Comparison of ENCODE assay signal across 8 cellular contexts in genomic region chr17:46979023-46979870, GRCh38. TPM values are rescaled to one million over a fixed set of nuclear protein-coding genes. Genes with fewer than 3 reads are reported as not detected.
DNase-seq lines count a peak whose midpoint lies in the region; ATAC-seq and TF ChIP-seq lines count a peak whose summit lies in the region.

Gene RPRML (minus strand): TSS chr17:46979253. CDS start chr17:46979007, 246 bp downstream.

- TF ChIP-seq RAD21 in neural cell (conservative IDR thresholded peaks at IDR 0.05): no peak

- H3K27ac ChIP-seq in DOHH2 (ENCODE audit: low read depth, low read length) (no peak within 1 kb of the TSS), fibroblast of lung (ENCODE audit: insufficient read depth, low read length) (no peak within 1 kb of the TSS), neural cell (ENCODE audit: low read length) (no peak within 1 kb of the TSS), upper lobe of right lung (no peak within 1 kb of the TSS)

- TF ChIP-seq CTCF in DOHH2 (IDR thresholded peaks at IDR 0.05; ENCODE audit: low read depth, low read length, poor library complexity, severe bottlenecking) (no peak), fibroblast of lung (conservative IDR thresholded peaks at IDR 0.05 in 1 of 2, IDR thresholded peaks at IDR 0.05 in 1 of 2; ENCODE audit: low read depth in 1 of 2, low read length in 2 of 2) (no peak), neural cell (IDR thresholded peaks at IDR 0.05; ENCODE audit: poor library complexity, severe bottlenecking) (no peak), upper lobe of right lung (IDR thresholded peaks at IDR 0.05) (no peak)

- H3K79me2 ChIP-seq in DOHH2 (ENCODE audit: control insufficient read depth, low read length) (no peaks in the 10 kb centered on the region), fibroblast of lung (ENCODE audit: control insufficient read depth, insufficient read depth, low read length) (no peaks in the 10 kb centered on the region), neural cell (replicated peaks; ENCODE audit: insufficient read depth, low read length) (no peaks in the 10 kb centered on the region)

- H3K9ac ChIP-seq in fibroblast of lung (ENCODE audit: insufficient read depth, low read length): no peak within 1 kb of the TSS
- peak within 1 kb of the TSS; percentile 51 for H3K9ac ChIP-seq in neural cell (ENCODE audit: low read length)

- intact Hi-C loops in upper lobe of right lung (cut with DNase I): no loop called here

- H3K4me2 ChIP-seq in DOHH2 (ENCODE audit: low read length) (peak within 1 kb of the TSS; percentile 65), fibroblast of lung (ENCODE audit: extremely low read depth, insufficient read depth, low read length) (peak within 1 kb of the TSS; percentile 59), neural cell (ENCODE audit: low read length) (peak within 1 kb of the TSS; percentile 41)

- no peak for TF ChIP-seq EP300 in neural cell (conservative IDR thresholded peaks at IDR 0.05; ENCODE audit: poor library complexity, severe bottlenecking)

- H3K27ac Mint-ChIP-seq in activated CD4-positive, alpha-beta memory T cell treated with anti-CD3 and anti-CD28 coated beads, Interleukin-2, amount 10 ng/mL, durations not matched to agents 7 days and 5 days: no peak within 1 kb of the TSS

- no peaks in the 10 kb centered on the region for H3K9me3 Mint-ChIP-seq in activated CD4-positive, alpha-beta memory T cell treated with anti-CD3 and anti-CD28 coated beads, Interleukin-2, amount 10 ng/mL, durations not matched to agents 7 days and 5 days

- peaks cover 38% of the 10 kb centered on the region for H3K4me1 ChIP-seq in DOHH2 (ENCODE audit: control insufficient read depth, low read length)
- H3K4me1 ChIP-seq in fibroblast of lung (ENCODE audit: control insufficient read depth, extremely low read depth, insufficient read depth, low read length): no peaks in the 10 kb centered on the region
- peaks cover 19% of the 10 kb centered on the region for H3K4me1 ChIP-seq in upper lobe of right lung

- DNase-seq in NCI-H1694 treated with DMSO at 0.1 percent for 48 hours (lab: John Stamatoyannopoulos, UW) (peak; percentile 75), fibroblast of lung (ENCODE audit: low read depth in 2 of 2) (peak in 1 of 2 donors; percentile 27), upper lobe of right lung (no peak), activated gamma-delta T cell (lab: John Stamatoyannopoulos, UW) (no peak)
- peak; percentile 30 for DNase-seq in activated CD4-positive, alpha-beta memory T cell treated with anti-CD3 and anti-CD28 coated beads, Interleukin-2, amount 10 ng/mL, durations not matched to agents 7 days and 5 days

- CTCF ChIA-PET in activated CD4-positive, alpha-beta memory T cell treated with anti-CD3 and anti-CD28 coated beads, Interleukin-2, amount 10 ng/mL, durations not matched to agents 7 days and 5 days (lab: Charles Lee): no interaction called here

- H3K4me3 Mint-ChIP-seq in activated CD4-positive, alpha-beta memory T cell treated with anti-CD3 and anti-CD28 coated beads, Interleukin-2, amount 10 ng/mL, durations not matched to agents 7 days and 5 days: peak within 1 kb of the TSS; percentile 60

- no peaks in the 10 kb centered on the region for H3K9me3 ChIP-seq in DOHH2 (ENCODE audit: control insufficient read depth, insufficient read depth, low read length)
- no peaks in the 10 kb centered on the region for H3K9me3 ChIP-seq in fibroblast of lung (ENCODE audit: control insufficient read depth, insufficient read depth, low read depth, low read length)
- no peaks in the 10 kb centered on the region for H3K9me3 ChIP-seq in neural cell (ENCODE audit: low read length)
- H3K9me3 ChIP-seq in upper lobe of right lung: no peaks in the 10 kb centered on the region

- ATAC-seq in upper lobe of right lung (peak; percentile 73), GM21619 (IDR thresholded peaks at IDR 0.05; ENCODE audit: unreplicated experiment) (no peak)

- H2AFZ ChIP-seq in fibroblast of lung (ENCODE audit: low read length) (no peak within 1 kb of the TSS), neural cell (ENCODE audit: low read depth, low read length) (no peak within 1 kb of the TSS)

- POLR2A ChIA-PET in activated CD4-positive, alpha-beta memory T cell treated with anti-CD3 and anti-CD28 coated beads, Interleukin-2, amount 10 ng/mL, durations not matched to agents 7 days and 5 days (lab: Charles Lee): no interaction called here

- H3K36me3 Mint-ChIP-seq in activated CD4-positive, alpha-beta memory T cell treated with anti-CD3 and anti-CD28 coated beads, Interleukin-2, amount 10 ng/mL, durations not matched to agents 7 days and 5 days (ENCODE audit: low read depth): no peaks in the 10 kb centered on the region

- no peaks in the 10 kb centered on the region for H3F3A ChIP-seq in DOHH2 (ENCODE audit: control insufficient read depth, insufficient read depth)
- no peaks in the 10 kb centered on the region for H3F3A ChIP-seq in neural cell (ENCODE audit: insufficient read depth, low read length, poor library complexity, severe bottlenecking)

- H4K20me1 ChIP-seq in DOHH2 (ENCODE audit: control insufficient read depth, insufficient read depth, low read depth, low read length): no peaks in the 10 kb centered on the region
- no peaks in the 10 kb centered on the region for H4K20me1 ChIP-seq in fibroblast of lung (ENCODE audit: control insufficient read depth, extremely low read depth, insufficient read depth, low read length)
- H4K20me1 ChIP-seq in neural cell (ENCODE audit: insufficient read depth): no peaks in the 10 kb centered on the region

- no peaks in the 10 kb centered on the region for H3K9me2 ChIP-seq in DOHH2 (replicated peaks; ENCODE audit: control insufficient read depth, low read length)
- no peaks in the 10 kb centered on the region for H3K9me2 ChIP-seq in neural cell (ENCODE audit: insufficient read depth, low read length)

- H3K4me3 ChIP-seq in DOHH2 (ENCODE audit: low read length) (peak within 1 kb of the TSS; percentile 59), fibroblast of lung (replicated peaks in 1 of 4; ENCODE audit: control extremely low read depth in 1 of 4, insufficient read depth in 1 of 4, low read depth in 3 of 4, low read length in 4 of 4) (peak within 1 kb of the TSS; percentile 2 to 51 (median 26)), neural cell (ENCODE audit: low read length) (peak within 1 kb of the TSS; percentile 76), upper lobe of right lung (peak within 1 kb of the TSS; percentile 53)

- H3K27me3 Mint-ChIP-seq in activated CD4-positive, alpha-beta memory T cell treated with anti-CD3 and anti-CD28 coated beads, Interleukin-2, amount 10 ng/mL, durations not matched to agents 7 days and 5 days: peaks cover 50% of the 10 kb centered on the region

- H3K27me3 ChIP-seq in DOHH2 (ENCODE audit: control insufficient read depth, low read length) (peaks cover 40% of the 10 kb centered on the region), fibroblast of lung (ENCODE audit: control insufficient read depth, insufficient read depth, low read length) (peaks cover 55% of the 10 kb centered on the region), neural cell (ENCODE audit: insufficient read depth, low read depth, low read length) (peaks cover 34% of the 10 kb centered on the region), upper lobe of right lung (peaks cover 50% of the 10 kb centered on the region)

- H3K36me3 ChIP-seq in DOHH2 (ENCODE audit: control insufficient read depth, low read length): no peaks in the 10 kb centered on the region
- H3K36me3 ChIP-seq in fibroblast of lung (ENCODE audit: control insufficient read depth, insufficient read depth, low read length): no peaks in the 10 kb centered on the region
- H3K36me3 ChIP-seq in neural cell (ENCODE audit: insufficient read depth, low read length): no peaks in the 10 kb centered on the region
- no peaks in the 10 kb centered on the region for H3K36me3 ChIP-seq in upper lobe of right lung

- peaks cover 12% of the 10 kb centered on the region for H3K4me1 Mint-ChIP-seq in activated CD4-positive, alpha-beta memory T cell treated with anti-CD3 and anti-CD28 coated beads, Interleukin-2, amount 10 ng/mL, durations not matched to agents 7 days and 5 days

TF ChIP-seq in neural cell, 6 proteins besides CTCF, POLR2A, EP300 and RAD21:
- no peak for TF ChIP-seq TAF1 (IDR thresholded peaks at IDR 0.05; ENCODE audit: low read depth)
- no peak for TF ChIP-seq POLR2AphosphoS5 (IDR thresholded peaks at IDR 0.05)
- TF ChIP-seq MXI1 (conservative IDR thresholded peaks at IDR 0.05; ENCODE audit: poor library complexity, severe bottlenecking): peak; percentile 25

RNA-seq across cellular contexts. Expression of gene RPRML, which starts in this region (rescaled TPM):
- total RNA-seq in activated CD4-positive, alpha-beta memory T cell treated with anti-CD3 and anti-CD28 coated beads, Interleukin-2, amount 10 ng/mL, durations not matched to agents 7 days and 5 days: not detected
- not detected in 2 replicates for total RNA-seq in fibroblast of lung
- polyA plus RNA-seq in fibroblast of lung: not detected in 2 replicates
- not detected in 2 replicates for polyA plus RNA-seq in fibroblast of lung (2012)
- not detected in 2 replicates for polyA minus RNA-seq in fibroblast of lung (ENCODE audit: low replicate concordance)
- polyA plus RNA-seq in neural cell: 4.7 and 9.8 TPM in 2 replicates
- 2.2 and 2.8 TPM in 2 replicates for polyA minus RNA-seq in neural cell
- 0.38 TPM for total RNA-seq in upper lobe of right lung

Comparison
In these comparisons a context has a peak if more than half of its experiments do, and no peak if none do; other contexts are left out.
1. Peak in DNase-seq in activated CD4-positive, alpha-beta memory T cell treated with anti-CD3 and anti-CD28 coated beads, Interleukin-2, amount 10 ng/mL, durations not matched to agents 7 days and 5 days; RNA of the gene not detected or under 1 TPM.
2. Peak in ATAC-seq and H3K4me3 ChIP-seq in upper lobe of right lung; RNA of the gene not detected or under 1 TPM.
3. H3K4me3 ChIP-seq: peak in every context shown above with its lines; median percentile 76 in neural cell; 59 in DOHH2; 53 in upper lobe of right lung; 26 in fibroblast of lung.